ENCODE assay signal across 14 cellular contexts in the genomic region with DNA sequence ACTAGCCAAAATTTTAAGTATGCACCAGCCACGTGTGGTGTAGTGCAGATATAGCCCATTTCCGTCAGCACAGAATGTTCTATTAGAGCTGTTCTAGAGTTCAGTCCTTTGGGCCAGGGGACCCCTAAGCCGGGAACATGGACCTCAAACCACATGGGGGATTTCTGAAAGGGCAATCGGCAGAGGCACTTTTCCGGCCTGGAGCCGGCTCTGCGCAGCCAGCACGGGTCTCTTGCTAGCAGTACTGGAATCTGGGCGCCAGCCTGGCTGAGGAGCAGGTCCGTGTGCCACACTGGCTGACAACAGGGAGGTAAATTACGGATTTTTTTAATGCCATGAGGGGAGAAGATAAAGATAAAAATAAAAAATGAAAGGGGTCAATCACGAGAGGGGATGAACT.
"Had no signal": no experiment of that assay in that cellular context is flagged by ENCODE, and none has a peak within 500 bp of the region (broad histone marks: within the 10 kb centered on the region; RNA-seq: fewer than 3 reads in every experiment).

No MANE protein-coding gene starts in this region.

- H3K9me3 Mint-ChIP-seq: activated T-cell treated with anti-CD3 and anti-CD28 coated beads, Interleukin-2, amount 50 U/mL, for 4 hours; central memory CD8-positive, alpha-beta T cell; effector memory CD8-positive, alpha-beta T cell had no signal

- H3K36me3 ChIP-seq: adrenal gland had no signal

- H3K4me3 Mint-ChIP-seq: activated T-cell treated with anti-CD3 and anti-CD28 coated beads, Interleukin-2, amount 50 U/mL, for 4 hours; central memory CD8-positive, alpha-beta T cell; T-helper 17 cell had no signal

- H3K79me2 ChIP-seq: hepatocyte, parathyroid adenoma had no signal

- H3K4me2 ChIP-seq: hepatocyte, smooth muscle cell had no signal

- H3K27ac ChIP-seq: adrenal gland, body of pancreas, hepatocyte, parathyroid adenoma, upper lobe of right lung had no signal

- H3K4me3 ChIP-seq: adrenal gland, body of pancreas, hepatocyte, smooth muscle cell, upper lobe of right lung had no signal

- H3K27ac Mint-ChIP-seq: effector memory CD8-positive, alpha-beta T cell; T-helper 17 cell had no signal

- H3K27me3 Mint-ChIP-seq: central memory CD8-positive, alpha-beta T cell; effector memory CD8-positive, alpha-beta T cell had no signal

- DNase-seq: activated T-cell treated with anti-CD3 and anti-CD28 coated beads, Interleukin-2, amount 50 U/mL, for 4 hours; body of pancreas; effector memory CD8-positive, alpha-beta T cell; erythroblast; midbrain; right cardiac atrium; stimulated activated naive CD4-positive, alpha-beta T cell treated with Interleukin-2 at 50 U/mL for 16 hours; T-helper 17 cell had no signal

- H2AFZ ChIP-seq: hepatocyte had no signal

- H3K9me3 ChIP-seq: adrenal gland, body of pancreas, upper lobe of right lung had no signal

- H3K27me3 ChIP-seq: adrenal gland, body of pancreas, hepatocyte, upper lobe of right lung had no signal

- H3K9ac ChIP-seq: parathyroid adenoma had no signal

- H3K4me1 ChIP-seq: body of pancreas had no signal
